Comparison of ENCODE assay signal across 1 cellular context in the genomic region with DNA sequence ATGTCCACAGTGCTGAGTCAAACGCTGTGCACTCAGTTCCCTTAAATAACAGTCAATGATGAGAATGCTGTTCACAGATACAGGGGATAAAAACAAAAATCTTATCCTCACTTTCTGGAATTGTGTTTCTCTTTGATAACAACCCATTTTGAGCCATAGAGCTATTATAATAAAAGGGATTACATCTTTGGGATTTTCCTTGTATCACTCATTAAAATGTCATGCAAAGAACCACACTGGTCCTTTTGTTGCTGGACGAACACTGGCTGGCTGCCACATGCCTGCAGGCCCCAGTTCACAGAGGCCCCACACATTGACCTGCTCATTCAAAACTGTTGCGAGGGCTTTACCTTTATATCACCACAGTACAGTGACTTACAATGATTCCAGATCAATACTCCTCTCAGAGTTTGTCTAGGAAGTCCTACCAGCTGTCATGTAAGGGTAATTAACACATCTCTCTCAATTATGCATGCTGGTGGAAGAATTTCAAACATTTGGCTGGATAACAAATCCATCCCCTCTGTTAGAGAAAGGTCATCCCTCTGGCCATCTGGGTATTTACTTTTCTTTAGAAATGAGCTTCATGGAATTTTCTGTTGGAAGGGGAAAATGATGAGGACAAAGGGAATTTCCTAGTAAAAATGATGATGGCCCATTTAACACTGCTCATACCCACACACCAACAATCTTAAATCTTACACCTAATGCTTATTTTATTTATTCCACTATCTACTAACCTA.
TF ChIP-seq lines count a peak whose summit lies in the region.

No MANE protein-coding gene starts in this region.

TF ChIP-seq in HepG2, 621 proteins besides CTCF, POLR2A, EP300 and RAD21 (continued from another document and continues in another):
- TF ChIP-seq ZNF609 (CRISPR knock-in tag; IDR thresholded peaks at IDR 0.05; ENCODE audit: borderline replicate concordance) (peak; percentile 34; the same call in 1 of the 2 replicates), KDM4B (CRISPR knock-in tag; IDR thresholded peaks at IDR 0.05) (no peak), ONECUT2 (CRISPR knock-in tag; IDR thresholded peaks at IDR 0.05) (peak; percentile 87), MIER3 (CRISPR knock-in tag; IDR thresholded peaks at IDR 0.05; ENCODE audit: borderline replicate concordance) (0 out of 2 replicates have a peak, but pooled peaks have one; percentile 12), ATF2 (CRISPR knock-in tag; IDR thresholded peaks at IDR 0.05) (no peak), ZNF772 (CRISPR knock-in tag; IDR thresholded peaks at IDR 0.05) (no peak), ATF1 (CRISPR knock-in tag; IDR thresholded peaks at IDR 0.05) (peak; percentile 28; the same call in 1 of the 2 replicates), ZKSCAN5 (CRISPR knock-in tag; IDR thresholded peaks at IDR 0.05) (no peak), HINFP (CRISPR knock-in tag; IDR thresholded peaks at IDR 0.05; ENCODE audit: low read depth) (no peak), ZGPAT (CRISPR knock-in tag; IDR thresholded peaks at IDR 0.05) (0 out of 2 replicates have a peak, but pooled peaks have one; percentile 19), ZNF292 (CRISPR knock-in tag; IDR thresholded peaks at IDR 0.05; ENCODE audit: borderline replicate concordance, low read depth) (peak; percentile 74; the same call in 1 of the 2 replicates), MTERF4 (CRISPR knock-in tag; IDR thresholded peaks at IDR 0.05) (no peak), ZNF598 (CRISPR knock-in tag; IDR thresholded peaks at IDR 0.05; ENCODE audit: borderline replicate concordance) (no peak), TRAFD1 (CRISPR knock-in tag; IDR thresholded peaks at IDR 0.05; ENCODE audit: borderline replicate concordance) (no peak), ZNF597 (CRISPR knock-in tag; IDR thresholded peaks at IDR 0.05) (no peak), MEF2D (CRISPR knock-in tag; IDR thresholded peaks at IDR 0.05) (0 out of 2 replicates have a peak, but pooled peaks have one; percentile 28), ZSCAN20 (CRISPR knock-in tag; IDR thresholded peaks at IDR 0.05; ENCODE audit: borderline replicate concordance) (no peak), ZNF775 (CRISPR knock-in tag; IDR thresholded peaks at IDR 0.05; ENCODE audit: borderline replicate concordance) (no peak), JUND (CRISPR knock-in tag; IDR thresholded peaks at IDR 0.05) (no peak), FOXJ3 (CRISPR knock-in tag; IDR thresholded peaks at IDR 0.05; ENCODE audit: borderline replicate concordance) (peak; percentile 49; the same call in 1 of the 2 replicates), GMEB2 (CRISPR knock-in tag; IDR thresholded peaks at IDR 0.05; ENCODE audit: low read depth) (no peak), MTA1 (CRISPR knock-in tag; IDR thresholded peaks at IDR 0.05; ENCODE audit: borderline replicate concordance) (0 out of 2 replicates have a peak, but pooled peaks have one; percentile 22)
- TF ChIP-seq, protein P1, sequence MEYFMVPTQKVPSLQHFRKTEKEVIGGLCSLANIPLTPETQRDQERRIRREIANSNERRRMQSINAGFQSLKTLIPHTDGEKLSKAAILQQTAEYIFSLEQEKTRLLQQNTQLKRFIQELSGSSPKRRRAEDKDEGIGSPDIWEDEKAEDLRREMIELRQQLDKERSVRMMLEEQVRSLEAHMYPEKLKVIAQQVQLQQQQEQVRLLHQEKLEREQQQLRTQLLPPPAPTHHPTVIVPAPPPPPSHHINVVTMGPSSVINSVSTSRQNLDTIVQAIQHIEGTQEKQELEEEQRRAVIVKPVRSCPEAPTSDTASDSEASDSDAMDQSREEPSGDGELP (IDR thresholded peaks at IDR 0.05; ENCODE audit: borderline replicate concordance, low read depth) = peak; percentile 31; the same call in 1 of the 2 replicates
- TF ChIP-seq, protein P2, sequence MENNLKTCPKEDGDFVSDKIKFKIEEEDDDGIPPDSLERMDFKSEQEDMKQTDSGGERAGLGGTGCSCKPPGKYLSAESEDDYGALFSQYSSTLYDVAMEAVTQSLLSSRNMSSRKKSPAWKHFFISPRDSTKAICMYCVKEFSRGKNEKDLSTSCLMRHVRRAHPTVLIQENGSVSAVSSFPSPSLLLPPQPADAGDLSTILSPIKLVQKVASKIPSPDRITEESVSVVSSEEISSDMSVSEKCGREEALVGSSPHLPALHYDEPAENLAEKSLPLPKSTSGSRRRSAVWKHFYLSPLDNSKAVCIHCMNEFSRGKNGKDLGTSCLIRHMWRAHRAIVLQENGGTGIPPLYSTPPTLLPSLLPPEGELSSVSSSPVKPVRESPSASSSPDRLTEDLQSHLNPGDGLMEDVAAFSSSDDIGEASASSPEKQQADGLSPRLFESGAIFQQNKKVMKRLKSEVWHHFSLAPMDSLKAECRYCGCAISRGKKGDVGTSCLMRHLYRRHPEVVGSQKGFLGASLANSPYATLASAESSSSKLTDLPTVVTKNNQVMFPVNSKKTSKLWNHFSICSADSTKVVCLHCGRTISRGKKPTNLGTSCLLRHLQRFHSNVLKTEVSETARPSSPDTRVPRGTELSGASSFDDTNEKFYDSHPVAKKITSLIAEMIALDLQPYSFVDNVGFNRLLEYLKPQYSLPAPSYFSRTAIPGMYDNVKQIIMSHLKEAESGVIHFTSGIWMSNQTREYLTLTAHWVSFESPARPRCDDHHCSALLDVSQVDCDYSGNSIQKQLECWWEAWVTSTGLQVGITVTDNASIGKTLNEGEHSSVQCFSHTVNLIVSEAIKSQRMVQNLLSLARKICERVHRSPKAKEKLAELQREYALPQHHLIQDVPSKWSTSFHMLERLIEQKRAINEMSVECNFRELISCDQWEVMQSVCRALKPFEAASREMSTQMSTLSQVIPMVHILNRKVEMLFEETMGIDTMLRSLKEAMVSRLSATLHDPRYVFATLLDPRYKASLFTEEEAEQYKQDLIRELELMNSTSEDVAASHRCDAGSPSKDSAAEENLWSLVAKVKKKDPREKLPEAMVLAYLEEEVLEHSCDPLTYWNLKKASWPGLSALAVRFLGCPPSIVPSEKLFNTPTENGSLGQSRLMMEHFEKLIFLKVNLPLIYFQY (CRISPR knock-in tag; IDR thresholded peaks at IDR 0.05; ENCODE audit: borderline replicate concordance) = no peak
- TF ChIP-seq, protein P3, sequence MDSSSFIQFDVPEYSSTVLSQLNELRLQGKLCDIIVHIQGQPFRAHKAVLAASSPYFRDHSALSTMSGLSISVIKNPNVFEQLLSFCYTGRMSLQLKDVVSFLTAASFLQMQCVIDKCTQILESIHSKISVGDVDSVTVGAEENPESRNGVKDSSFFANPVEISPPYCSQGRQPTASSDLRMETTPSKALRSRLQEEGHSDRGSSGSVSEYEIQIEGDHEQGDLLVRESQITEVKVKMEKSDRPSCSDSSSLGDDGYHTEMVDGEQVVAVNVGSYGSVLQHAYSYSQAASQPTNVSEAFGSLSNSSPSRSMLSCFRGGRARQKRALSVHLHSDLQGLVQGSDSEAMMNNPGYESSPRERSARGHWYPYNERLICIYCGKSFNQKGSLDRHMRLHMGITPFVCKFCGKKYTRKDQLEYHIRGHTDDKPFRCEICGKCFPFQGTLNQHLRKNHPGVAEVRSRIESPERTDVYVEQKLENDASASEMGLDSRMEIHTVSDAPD (CRISPR knock-in tag; IDR thresholded peaks at IDR 0.05) = no peak
